In genomic region chr15:87720235-87720634, GRCh38 we compare ENCODE assay signal across 35 cellular contexts.
"Had no signal": no experiment of that assay in that cellular context is flagged by ENCODE, and none has a peak within 500 bp of the region (broad histone marks: within the 10 kb centered on the region; RNA-seq: fewer than 3 reads in every experiment).

No MANE protein-coding gene starts in this region.

- H3K9me3 ChIP-seq: MG63 had no signal

- H3K4me3 ChIP-seq: MG63 had no signal

- H3K27me3 ChIP-seq: MG63 had no signal

- H3K36me3 ChIP-seq: MG63 had no signal

- DNase-seq: Karpas-422, Kasumi-1, MG63, MM.1S, MV-4-11, NCI-H1048, NCI-H1092, NCI-H1092 treated with DMSO at 0.1 percent for 48 hours, NCI-H1105, NCI-H1105 treated with DMSO at 0.1 percent for 48 hours, NCI-H1417, NCI-H1417 treated with DMSO at 0.1 percent for 48 hours, NCI-H1436, NCI-H1436 treated with DMSO at 0.1 percent for 48 hours, NCI-H146, NCI-H1694, NCI-H1694 treated with DMSO at 0.1 percent for 48 hours, NCI-H187, NCI-H187 treated with DMSO at 0.1 percent for 48 hours, NCI-H1930, NCI-H2029, NCI-H2029 treated with DMSO at 0.1 percent for 48 hours, NCI-H2081, NCI-H2081 treated with DMSO at 0.1 percent for 48 hours, NCI-H2107, NCI-H2171, NCI-H2171 treated with DMSO at 0.1 percent for 48 hours, NCI-H2227 treated with DMSO at 0.1 percent for 48 hours, NCI-H226, NCI-H345, NCI-H446, NCI-H446 treated with DMSO at 0.1 percent for 48 hours, NCI-H510A, NCI-H510A treated with DMSO at 0.1 percent for 48 hours, NCI-H524 had no signal
